ENCODE assay signal across 9 cellular contexts in the genomic region with DNA sequence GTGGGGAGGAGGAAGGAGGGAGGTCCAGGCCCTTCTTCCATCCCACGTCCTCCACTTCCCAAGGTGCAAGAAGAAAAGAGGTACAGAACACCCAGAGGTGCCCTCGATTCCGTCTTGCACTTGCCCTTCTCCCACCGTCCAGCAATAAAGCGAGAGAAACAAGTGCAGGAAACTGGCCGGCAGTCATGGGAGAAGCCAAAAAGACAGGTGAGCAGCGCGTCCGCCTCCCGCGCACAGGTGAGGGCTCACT. TPM values are rescaled to one million over a fixed set of nuclear protein-coding genes. Genes with fewer than 3 reads are reported as not detected.
DNase-seq lines count a peak whose midpoint lies in the region; ATAC-seq and TF ChIP-seq lines count a peak whose summit lies in the region.
"Had no signal": no experiment of that assay in that cellular context is flagged by ENCODE, and none has a peak within 500 bp of the region (broad histone marks: within the 10 kb centered on the region; RNA-seq: fewer than 3 reads in every experiment).

No MANE protein-coding gene starts in this region.

- no peaks in the 10 kb centered on the region for H3K9me3 ChIP-seq in CD8-positive, alpha-beta memory T cell (ENCODE audit: low read length)

- no peaks in the 10 kb centered on the region for H3K27me3 Mint-ChIP-seq in CD8-positive, alpha-beta memory T cell
- H3K27me3 Mint-ChIP-seq in naive B cell = no peaks in the 10 kb centered on the region

- H3K36me3 Mint-ChIP-seq in CD8-positive, alpha-beta memory T cell = peaks cover 0 to 21% (median 0%) of the 10 kb centered on the region in 3 donors
- no peaks in the 10 kb centered on the region for H3K36me3 Mint-ChIP-seq in naive B cell

- no peaks in the 10 kb centered on the region for H3K9me3 Mint-ChIP-seq in CD8-positive, alpha-beta memory T cell
- H3K9me3 Mint-ChIP-seq in naive B cell = no peaks in the 10 kb centered on the region

- H3K4me1 ChIP-seq in CD8-positive, alpha-beta memory T cell (ENCODE audit: insufficient read depth, low read length) = peaks cover 16% of the 10 kb centered on the region

- in situ Hi-C loops in GM13977 (cut with MboI; ENCODE audit: low pct_unique_long_range_greater_than_20kb, low sequenced_read_pairs, unreplicated experiment) = no loop called here

- H3K27ac ChIP-seq in CD8-positive, alpha-beta memory T cell (ENCODE audit: low read depth, low read length) = peak overlapping the region; percentile 87

- no peak for TF ChIP-seq CTCF in cardiac fibroblast (IDR thresholded peaks at IDR 0.05; ENCODE audit: low read depth, low read length)
- TF ChIP-seq CTCF in GM13977 (IDR thresholded peaks at IDR 0.05; ENCODE audit: extremely low read depth, insufficient read depth, missing control alignments) = no peak

- peak overlapping the region; percentile 74 to 99 (median 97) for H3K27ac Mint-ChIP-seq in CD8-positive, alpha-beta memory T cell
- H3K27ac Mint-ChIP-seq in naive B cell = peak overlapping the region; percentile 86 to 98 (median 97)

- peak overlapping the region; percentile 93 to 98 (median 95) for H3K4me3 Mint-ChIP-seq in CD8-positive, alpha-beta memory T cell
- peak overlapping the region; percentile 92 to 98 (median 96) for H3K4me3 Mint-ChIP-seq in naive B cell

- no peaks in the 10 kb centered on the region for H3K27me3 ChIP-seq in CD8-positive, alpha-beta memory T cell (ENCODE audit: insufficient read depth, low read length, poor library complexity, severe bottlenecking)

- CTCF ChIA-PET in CD8-positive, alpha-beta memory T cell (lab: Charles Lee) = interaction anchor here (0.6 to 4.2 kb wide), 15 partner anchors 11 to 833 kb away, joined by 3 to 35 read pairs (median 4); a partner anchor contains a TSS

- H3K4me3 ChIP-seq in CD8-positive, alpha-beta memory T cell (ENCODE audit: low read length) = peak overlapping the region; percentile 91
- peak overlapping the region; percentile 67 to 69 for H3K4me3 ChIP-seq in cardiac fibroblast (replicated peaks in 1 of 2; ENCODE audit: low read depth in 2 of 2, low read length in 2 of 2)

- POLR2A ChIA-PET in CD8-positive, alpha-beta memory T cell (lab: Charles Lee) = interaction anchor here (0.7 to 4.6 kb wide), 14 partner anchors 12 to 299 kb away, joined by 3 to 54 read pairs (median 4); a partner anchor contains a TSS

- ATAC-seq in HG03571 (IDR thresholded peaks at IDR 0.05; ENCODE audit: unreplicated experiment) = peak; percentile 6
- ATAC-seq in naive B cell (ENCODE audit: low read depth in 2 of 2) = no peak
- ATAC-seq in GM21786 (IDR thresholded peaks at IDR 0.05; ENCODE audit: unreplicated experiment) = no peak

- peaks cover 21 to 28% (median 24%) of the 10 kb centered on the region in 3 donors for H3K4me1 Mint-ChIP-seq in CD8-positive, alpha-beta memory T cell
- peaks cover 20 to 26% (median 22%) of the 10 kb centered on the region in 3 donors for H3K4me1 Mint-ChIP-seq in naive B cell

- DNase-seq in CD8-positive, alpha-beta memory T cell = no peak
- DNase-seq in cardiac fibroblast (ENCODE audit: low read depth in 2 of 2) (no peak), naive B cell (no peak), iPS-NIHi11 (ENCODE audit: low spot score) (no peak), GM13977 (ENCODE audit: low spot score) (no peak), C1 segment of cervical spinal cord (lab: John Stamatoyannopoulos, UW) (no peak)

- peaks cover 4% of the 10 kb centered on the region for H3K36me3 ChIP-seq in CD8-positive, alpha-beta memory T cell (ENCODE audit: insufficient read depth, low read length)

RNA-seq across cellular contexts. Expression of a gene that starts 1.3 kb away (rescaled TPM):
- under 1 TPM; 0.57 to 0.62 TPM for total RNA-seq in CD8-positive, alpha-beta memory T cell
- polyA plus RNA-seq in CD8-positive, alpha-beta memory T cell = 0.70 TPM
- 1 to 10 TPM in 3 of 6 donors, under 1 TPM in 3; 0.29 to 1.9 (median 0.99) TPM for polyA plus RNA-seq in naive B cell (ENCODE audit: low read depth in 6 of 6)

RNA-seq across cellular contexts. Expression of a gene that starts 17.7 kb away (rescaled TPM):
- total RNA-seq in CD8-positive, alpha-beta memory T cell = 10 to 100 TPM; 62.4 to 64.8 TPM
- 61.7 TPM for polyA plus RNA-seq in CD8-positive, alpha-beta memory T cell
- polyA plus RNA-seq in naive B cell (ENCODE audit: low read depth in 6 of 6) = 10 to 100 TPM; 50.3 to 82.3 (median 59.4) TPM

RNA-seq across cellular contexts. Expression of a gene that starts 29.4 kb away (rescaled TPM):
- 10 to 100 TPM; 13.5 to 16.3 TPM for total RNA-seq in CD8-positive, alpha-beta memory T cell
- 33.4 TPM for polyA plus RNA-seq in CD8-positive, alpha-beta memory T cell
- 10 to 100 TPM; 15.9 to 24.9 (median 20.9) TPM for polyA plus RNA-seq in naive B cell (ENCODE audit: low read depth in 6 of 6)

RNA-seq across cellular contexts. Expression of a gene that starts 31.5 kb away (rescaled TPM):
- 1 to 10 TPM; 2.5 to 3.2 TPM for total RNA-seq in CD8-positive, alpha-beta memory T cell
- 1.9 TPM for polyA plus RNA-seq in CD8-positive, alpha-beta memory T cell
- polyA plus RNA-seq in naive B cell (ENCODE audit: low read depth in 6 of 6) = 1 to 10 TPM in 4 of 6 donors, under 1 TPM in 2; 0.66 to 2.3 (median 1.5) TPM
- total RNA-seq: HT1080 had no signal

RNA-seq across cellular contexts. Expression of a gene that starts 52.5 kb away (rescaled TPM):
- 10 to 100 TPM; 79.6 to 80.4 TPM for total RNA-seq in CD8-positive, alpha-beta memory T cell
- polyA plus RNA-seq in CD8-positive, alpha-beta memory T cell = 76.4 TPM
- polyA plus RNA-seq in naive B cell (ENCODE audit: low read depth in 6 of 6) = 10 to 100 TPM; 41.8 to 66.6 (median 45.1) TPM
